Comparison of ENCODE assay signal across 8 cellular contexts in genomic region chr10:3486346-3487065, GRCh38.
A peak's percentile ranks its signal among the peaks of the same experiment; 100 is the strongest.
DNase-seq lines count a peak whose midpoint lies in the region; ATAC-seq and TF ChIP-seq lines count a peak whose summit lies in the region.

No MANE protein-coding gene starts in this region.

- H3K36me3 Mint-ChIP-seq in endodermal cell (ENCODE audit: low read depth): no peaks in the 10 kb centered on the region
- H3K36me3 Mint-ChIP-seq in nephron (ENCODE audit: low read depth): no peaks in the 10 kb centered on the region
- H3K36me3 Mint-ChIP-seq in natural killer cell treated with Interleukin-12 subunit alpha and Interleukin-12 subunit beta and Interleukin-15 and Interleukin-18, amount 100 ng/mL, for 72 hours: peaks cover 10% of the 10 kb centered on the region

- no peaks in the 10 kb centered on the region for H3K9me3 ChIP-seq in endodermal cell (ENCODE audit: control insufficient read depth, low read length)

- no peak overlapping the region for H3K27ac ChIP-seq in endodermal cell (ENCODE audit: low read depth, low read length)

- no peak for ATAC-seq in GM18498 (IDR thresholded peaks at IDR 0.05; ENCODE audit: unreplicated experiment)
- no peak for ATAC-seq in natural killer cell treated with Interleukin-12 subunit alpha and Interleukin-12 subunit beta and Interleukin-15 and Interleukin-18, amount 100 ng/mL, for 72 hours

- peaks cover 9% of the 10 kb centered on the region for H3K4me1 Mint-ChIP-seq in endodermal cell
- peaks cover 30% of the 10 kb centered on the region for H3K4me1 Mint-ChIP-seq in nephron
- peaks cover 10 to 18% of the 10 kb centered on the region in 2 donors for H3K4me1 Mint-ChIP-seq in natural killer cell treated with Interleukin-12 subunit alpha and Interleukin-12 subunit beta and Interleukin-15 and Interleukin-18, amount 100 ng/mL, for 72 hours (ENCODE audit: low read depth in 2 of 2)

- no peaks in the 10 kb centered on the region for H3K27me3 Mint-ChIP-seq in endodermal cell (ENCODE audit: insufficient read depth)
- peaks cover 4% of the 10 kb centered on the region for H3K27me3 Mint-ChIP-seq in nephron (ENCODE audit: low read depth)
- H3K27me3 Mint-ChIP-seq in natural killer cell treated with Interleukin-12 subunit alpha and Interleukin-12 subunit beta and Interleukin-15 and Interleukin-18, amount 100 ng/mL, for 72 hours: peaks cover 19% of the 10 kb centered on the region in 2 donors

- no peak for TF ChIP-seq CTCF in endodermal cell (conservative IDR thresholded peaks at IDR 0.05)
- TF ChIP-seq CTCF in nephron (IDR thresholded peaks at IDR 0.05; ENCODE audit: unreplicated experiment in 3 of 3): no peak

- no peak overlapping the region for H3K9ac ChIP-seq in endodermal cell (ENCODE audit: extremely low read depth, low read length, poor library complexity, severe bottlenecking)

- H3K27ac Mint-ChIP-seq in endodermal cell (peak overlapping the region; percentile 39), nephron (peak overlapping the region in 2 of 3 experiments; percentile 40 to 45)
- no peak overlapping the region for H3K27ac Mint-ChIP-seq in natural killer cell treated with Interleukin-12 subunit alpha and Interleukin-12 subunit beta and Interleukin-15 and Interleukin-18, amount 100 ng/mL, for 72 hours

- H3K9me3 Mint-ChIP-seq in endodermal cell: no peaks in the 10 kb centered on the region
- H3K9me3 Mint-ChIP-seq in nephron: peaks cover 16% of the 10 kb centered on the region
- peaks cover 3% of the 10 kb centered on the region for H3K9me3 Mint-ChIP-seq in natural killer cell treated with Interleukin-12 subunit alpha and Interleukin-12 subunit beta and Interleukin-15 and Interleukin-18, amount 100 ng/mL, for 72 hours

- H3K4me3 ChIP-seq in endodermal cell (ENCODE audit: low read length): no peak overlapping the region

- DNase-seq in EH (ENCODE audit: low read depth) (peak; percentile 31), NCI-H69 (lab: John Stamatoyannopoulos, UW) (peak; percentile 87), endodermal cell (peak; percentile 92), UCSD-AML1 (lab: John Stamatoyannopoulos, UW; ENCODE audit: unreplicated experiment) (no peak), foreskin melanocyte (no peak)
- DNase-seq in natural killer cell treated with Interleukin-12 subunit alpha and Interleukin-12 subunit beta and Interleukin-15 and Interleukin-18, amount 100 ng/mL, for 72 hours (ENCODE audit: low spot score): no peak

- H3K27me3 ChIP-seq in endodermal cell (ENCODE audit: control insufficient read depth, insufficient read depth, low read length, poor library complexity, severe bottlenecking): no peaks in the 10 kb centered on the region

- no peaks in the 10 kb centered on the region for H3K4me1 ChIP-seq in endodermal cell (ENCODE audit: control insufficient read depth, insufficient read depth, low read length)

- H3K4me3 Mint-ChIP-seq in endodermal cell: no peak overlapping the region
- no peak overlapping the region for H3K4me3 Mint-ChIP-seq in nephron
- no peak overlapping the region for H3K4me3 Mint-ChIP-seq in natural killer cell treated with Interleukin-12 subunit alpha and Interleukin-12 subunit beta and Interleukin-15 and Interleukin-18, amount 100 ng/mL, for 72 hours

- H3K36me3 ChIP-seq in endodermal cell (ENCODE audit: control insufficient read depth, insufficient read depth, low read length): no peaks in the 10 kb centered on the region

- WGBS in endodermal cell (ENCODE audit: insufficient coverage in 1 of 2, insufficient read length in 1 of 2), 2 experiments: 66 to 81% methylated on average over 4 to 12 of the region's 12 CpGs

Comparison
In these comparisons a context has a peak if more than half of its experiments do, and no peak if none do; other contexts are left out.
1. DNase-seq: peak in EH (single experiment), NCI-H69 (single experiment) and endodermal cell (single experiment); none in UCSD-AML1 (single experiment), foreskin melanocyte (single experiment) and natural killer cell treated with Interleukin-12 subunit alpha and Interleukin-12 subunit beta and Interleukin-15 and Interleukin-18, amount 100 ng/mL, for 72 hours (single experiment).
2. H3K27ac Mint-ChIP-seq: peak in endodermal cell (single experiment) and nephron (2 of 3); none in natural killer cell treated with Interleukin-12 subunit alpha and Interleukin-12 subunit beta and Interleukin-15 and Interleukin-18, amount 100 ng/mL, for 72 hours (0 of 2).